7 cellular contexts compared by ENCODE assay signal in the genomic region with DNA sequence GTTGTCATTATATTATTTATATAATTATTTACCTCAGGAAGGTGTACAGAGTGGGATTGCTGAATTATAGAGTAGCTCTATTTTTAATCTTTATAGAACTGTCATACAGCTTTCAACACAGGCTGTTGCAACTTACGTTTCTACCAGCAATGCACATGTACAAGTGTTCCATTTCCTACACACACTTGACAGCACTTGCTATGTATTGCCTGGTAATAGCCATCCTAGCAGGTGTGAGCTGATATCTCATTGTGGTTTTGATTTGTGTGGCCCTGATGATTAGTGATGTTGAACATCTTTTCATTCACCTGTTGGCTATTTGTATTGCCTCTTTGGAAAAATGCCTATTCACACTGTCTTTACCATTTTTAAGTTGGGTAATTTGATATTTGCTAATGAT.
ATAC-seq lines count a peak whose summit lies in the region.

No MANE protein-coding gene starts in this region.

- peak; percentile 79 for ATAC-seq in GM18511 (IDR thresholded peaks at IDR 0.05; ENCODE audit: unreplicated experiment)
- peak; percentile 80 for ATAC-seq in GM19035 (IDR thresholded peaks at IDR 0.05; ENCODE audit: unreplicated experiment)
- peak; percentile 54 for ATAC-seq in GM19467 (IDR thresholded peaks at IDR 0.05; ENCODE audit: unreplicated experiment)
- peak; percentile 71 for ATAC-seq in GM21529 (IDR thresholded peaks at IDR 0.05; ENCODE audit: unreplicated experiment)
- ATAC-seq in HG02642 (IDR thresholded peaks at IDR 0.05; ENCODE audit: poor library complexity, unreplicated experiment) = peak; percentile 88
- ATAC-seq in HG03097 (IDR thresholded peaks at IDR 0.05; ENCODE audit: low FRiP score, unreplicated experiment) = peak; percentile 79
- ATAC-seq in HG03439 (IDR thresholded peaks at IDR 0.05; ENCODE audit: unreplicated experiment) = peak; percentile 91

Comparison
In these comparisons a context has a peak if more than half of its experiments do, and no peak if none do; other contexts are left out.
1. Peak in every context shown above with its lines: ATAC-seq.